Comparison of ENCODE assay signal across 20 cellular contexts in the genomic region with DNA sequence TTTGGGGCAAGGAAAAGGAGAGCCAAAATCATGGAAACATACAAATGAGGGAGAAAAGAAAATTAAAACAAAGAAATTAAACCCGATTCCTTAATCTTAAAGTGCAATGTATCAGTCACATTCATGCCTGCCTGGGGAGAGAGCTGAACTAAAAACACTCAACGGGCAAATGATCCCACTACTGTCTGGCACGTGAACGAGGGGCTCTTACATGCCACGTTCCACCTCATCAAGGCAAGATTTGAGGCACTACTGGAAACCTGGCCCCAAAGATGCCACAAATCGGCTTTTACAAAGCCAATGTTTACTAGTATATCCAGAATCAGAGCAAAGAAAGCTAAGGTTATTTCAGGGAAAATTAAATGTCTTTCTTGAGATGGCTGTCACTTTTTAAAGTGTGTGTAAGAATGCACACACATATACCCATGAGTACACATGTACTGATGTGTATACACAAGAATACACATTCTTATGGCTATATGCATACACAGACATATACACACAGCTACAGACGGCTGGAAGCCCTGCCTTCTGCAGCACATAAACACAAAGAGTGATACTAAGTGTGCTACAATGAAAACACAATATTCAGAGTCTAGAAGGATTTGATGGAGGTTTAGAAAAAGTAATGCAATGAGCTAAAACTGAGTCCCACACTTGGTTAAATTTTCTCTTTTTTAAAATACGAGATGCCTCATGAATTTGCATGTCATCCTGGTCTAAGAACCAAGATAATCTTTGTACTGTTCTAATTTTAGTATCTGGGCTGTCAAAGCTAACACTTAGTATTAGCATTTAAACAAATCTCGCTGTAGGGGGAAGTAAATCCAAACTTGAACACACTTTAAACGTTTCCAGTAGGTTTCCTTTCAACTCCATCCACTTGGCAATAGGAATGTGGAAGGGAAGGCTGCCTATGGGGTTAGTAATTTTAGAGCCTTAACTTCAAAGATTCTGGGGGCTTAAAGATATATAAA.
DNase-seq lines count a peak whose midpoint lies in the region; ATAC-seq, FAIRE-seq and TF ChIP-seq lines count a peak whose summit lies in the region.
"Had no signal": no experiment of that assay in that cellular context is flagged by ENCODE, and none has a peak within 500 bp of the region (broad histone marks: within the 10 kb centered on the region; RNA-seq: fewer than 3 reads in every experiment).

No MANE protein-coding gene starts in this region.

- no peak for TF ChIP-seq POLR2A in GM12892 (IDR thresholded peaks at IDR 0.05; ENCODE audit: low read depth, low read length)

- no peaks in the 10 kb centered on the region for H3K27me3 Mint-ChIP-seq in activated T-cell treated with anti-CD3 and anti-CD28 coated beads, Interleukin-2, amount 50 U/mL, for 72 hours (ENCODE audit: low read depth)
- no peaks in the 10 kb centered on the region for H3K27me3 Mint-ChIP-seq in activated CD8-positive, alpha-beta T cell treated with anti-CD3 and anti-CD28 coated beads, Interleukin-2, amount 10 ng/mL, durations not matched to agents 7 days and 5 days (ENCODE audit: low read depth)
- no peaks in the 10 kb centered on the region for H3K27me3 Mint-ChIP-seq in natural killer cell treated with Interleukin-12 subunit alpha and Interleukin-12 subunit beta and Interleukin-15 and Interleukin-18, amount 100 ng/mL, for 72 hours
- H3K27me3 Mint-ChIP-seq: stimulated activated naive CD8-positive, alpha-beta T cell treated with anti-CD3 and anti-CD28 coated beads, Interleukin-15, amount 100 ng/mL, for 72 hours had no signal

- H3K4me1 Mint-ChIP-seq in activated T-cell treated with anti-CD3 and anti-CD28 coated beads, Interleukin-2, amount 50 U/mL, for 72 hours (ENCODE audit: low read depth) = peaks cover 6% of the 10 kb centered on the region
- H3K4me1 Mint-ChIP-seq in activated CD8-positive, alpha-beta T cell treated with anti-CD3 and anti-CD28 coated beads, Interleukin-2, amount 10 ng/mL, durations not matched to agents 7 days and 5 days (ENCODE audit: low read depth) = no peaks in the 10 kb centered on the region
- H3K4me1 Mint-ChIP-seq in natural killer cell treated with Interleukin-12 subunit alpha and Interleukin-12 subunit beta and Interleukin-15 and Interleukin-18, amount 100 ng/mL, for 72 hours (ENCODE audit: low read depth in 2 of 2) = peaks cover 21 to 31% of the 10 kb centered on the region in 2 donors
- H3K4me1 Mint-ChIP-seq: neural crest cell had no signal

- no peak for DNase-seq in activated T-cell treated with anti-CD3 and anti-CD28 coated beads, Interleukin-2, amount 50 U/mL, for 72 hours
- DNase-seq in activated T-cell treated with anti-CD3 and anti-CD28 coated beads, Interleukin-2, amount 50 U/mL, for 1 hour = no peak
- no peak for DNase-seq in GM12892 (ENCODE audit: insufficient read length)
- no peak for DNase-seq in activated CD8-positive, alpha-beta T cell treated with anti-CD3 and anti-CD28 coated beads, Interleukin-2, amount 10 ng/mL, durations not matched to agents 7 days and 5 days
- DNase-seq in natural killer cell treated with Interleukin-12 subunit alpha and Interleukin-12 subunit beta and Interleukin-15 and Interleukin-18, amount 100 ng/mL, for 72 hours (ENCODE audit: low spot score) = no peak
- no peak for DNase-seq in putamen (ENCODE audit: low spot score)
- DNase-seq in anterior cingulate cortex (lab: John Stamatoyannopoulos, UW) = no peak
- DNase-seq: ACHN; kidney glomerular epithelial cell; mesendoderm; NCI-H2029; SHP77 treated with DMSO at 0.1 percent for 48 hours; stimulated activated naive CD8-positive, alpha-beta T cell treated with anti-CD3 and anti-CD28 coated beads, Interleukin-15, amount 100 ng/mL, for 72 hours; upper lobe of right lung had no signal

- no peak overlapping the region for H3K4me3 Mint-ChIP-seq in activated T-cell treated with anti-CD3 and anti-CD28 coated beads, Interleukin-2, amount 50 U/mL, for 72 hours
- H3K4me3 Mint-ChIP-seq in activated CD8-positive, alpha-beta T cell treated with anti-CD3 and anti-CD28 coated beads, Interleukin-2, amount 10 ng/mL, durations not matched to agents 7 days and 5 days = no peak overlapping the region
- H3K4me3 Mint-ChIP-seq in natural killer cell treated with Interleukin-12 subunit alpha and Interleukin-12 subunit beta and Interleukin-15 and Interleukin-18, amount 100 ng/mL, for 72 hours = no peak overlapping the region
- H3K4me3 Mint-ChIP-seq: neural crest cell; stimulated activated naive CD8-positive, alpha-beta T cell treated with anti-CD3 and anti-CD28 coated beads, Interleukin-15, amount 100 ng/mL, for 72 hours; T-helper 2 cell treated with Interferon-gamma antibody and Interleukin-4, amounts not matched to agents 5 μg/mL and 100 μg/mL, for 36 hours had no signal

- POLR2A ChIA-PET in activated CD8-positive, alpha-beta T cell treated with anti-CD3 and anti-CD28 coated beads, Interleukin-2, amount 10 ng/mL, durations not matched to agents 7 days and 5 days (lab: Charles Lee) = interaction anchor here (0.6 kb wide), 1 partner anchor 400 kb away, joined by 3 read pairs; no protein-coding TSS in a partner anchor

- ATAC-seq in activated T-cell treated with anti-CD3 and anti-CD28 coated beads, Interleukin-2, amount 50 U/mL, for 72 hours (replicated peaks in 1 of 2) = no peak
- ATAC-seq in activated CD8-positive, alpha-beta T cell treated with anti-CD3 and anti-CD28 coated beads, Interleukin-2, amount 10 ng/mL, durations not matched to agents 7 days and 5 days = no peak
- no peak for ATAC-seq in natural killer cell treated with Interleukin-12 subunit alpha and Interleukin-12 subunit beta and Interleukin-15 and Interleukin-18, amount 100 ng/mL, for 72 hours
- ATAC-seq in HG02973 (IDR thresholded peaks at IDR 0.05; ENCODE audit: unreplicated experiment) = no peak
- ATAC-seq: K562; stimulated activated naive CD8-positive, alpha-beta T cell treated with anti-CD3 and anti-CD28 coated beads, Interleukin-15, amount 100 ng/mL, for 72 hours; upper lobe of right lung had no signal

- H3K27ac Mint-ChIP-seq in activated T-cell treated with anti-CD3 and anti-CD28 coated beads, Interleukin-2, amount 50 U/mL, for 72 hours = peak overlapping the region; percentile 68
- peak overlapping the region; percentile 23 for H3K27ac Mint-ChIP-seq in activated CD8-positive, alpha-beta T cell treated with anti-CD3 and anti-CD28 coated beads, Interleukin-2, amount 10 ng/mL, durations not matched to agents 7 days and 5 days
- peak overlapping the region; percentile 55 to 76 for H3K27ac Mint-ChIP-seq in natural killer cell treated with Interleukin-12 subunit alpha and Interleukin-12 subunit beta and Interleukin-15 and Interleukin-18, amount 100 ng/mL, for 72 hours
- H3K27ac Mint-ChIP-seq: T-helper 2 cell treated with Interferon-gamma antibody and Interleukin-4, amounts not matched to agents 5 μg/mL and 100 μg/mL, for 36 hours had no signal

- CTCF ChIA-PET in activated CD8-positive, alpha-beta T cell treated with anti-CD3 and anti-CD28 coated beads, Interleukin-2, amount 10 ng/mL, durations not matched to agents 7 days and 5 days (lab: Charles Lee) = interaction anchor here (1.0 to 1.5 kb wide), 3 partner anchors 11 to 20 kb away, joined by 3 to 4 read pairs (median 4); no protein-coding TSS in a partner anchor

- H3K36me3 Mint-ChIP-seq in activated T-cell treated with anti-CD3 and anti-CD28 coated beads, Interleukin-2, amount 50 U/mL, for 72 hours (ENCODE audit: insufficient read depth in 2 of 2) = peaks cover 13 to 35% of the 10 kb centered on the region in 2 donors
- peaks cover 69% of the 10 kb centered on the region for H3K36me3 Mint-ChIP-seq in activated CD8-positive, alpha-beta T cell treated with anti-CD3 and anti-CD28 coated beads, Interleukin-2, amount 10 ng/mL, durations not matched to agents 7 days and 5 days (ENCODE audit: low read depth)
- peaks cover 40% of the 10 kb centered on the region for H3K36me3 Mint-ChIP-seq in natural killer cell treated with Interleukin-12 subunit alpha and Interleukin-12 subunit beta and Interleukin-15 and Interleukin-18, amount 100 ng/mL, for 72 hours

- no peaks in the 10 kb centered on the region for H3K9me3 Mint-ChIP-seq in activated T-cell treated with anti-CD3 and anti-CD28 coated beads, Interleukin-2, amount 50 U/mL, for 72 hours
- H3K9me3 Mint-ChIP-seq in activated CD8-positive, alpha-beta T cell treated with anti-CD3 and anti-CD28 coated beads, Interleukin-2, amount 10 ng/mL, durations not matched to agents 7 days and 5 days (ENCODE audit: insufficient read depth) = no peaks in the 10 kb centered on the region
- no peaks in the 10 kb centered on the region for H3K9me3 Mint-ChIP-seq in natural killer cell treated with Interleukin-12 subunit alpha and Interleukin-12 subunit beta and Interleukin-15 and Interleukin-18, amount 100 ng/mL, for 72 hours
- H3K9me3 Mint-ChIP-seq: neural crest cell; stimulated activated naive CD8-positive, alpha-beta T cell treated with anti-CD3 and anti-CD28 coated beads, Interleukin-15, amount 100 ng/mL, for 72 hours; T-helper 2 cell treated with Interferon-gamma antibody and Interleukin-4, amounts not matched to agents 5 μg/mL and 100 μg/mL, for 36 hours had no signal

- FAIRE-seq in GM12892 (lab: Jason Lieb, UNC) = peak; percentile 54
- FAIRE-seq: endometrium, H1, K562 had no signal
